In genomic region chr2:227234432-227234831, GRCh38 we compare ENCODE assay signal across 30 cellular contexts.
"Had no signal": no experiment of that assay in that cellular context is flagged by ENCODE, and none has a peak within 500 bp of the region (broad histone marks: within the 10 kb centered on the region; RNA-seq: fewer than 3 reads in every experiment).

No MANE protein-coding gene starts in this region.

- H2AFZ ChIP-seq: neural progenitor cell, parathyroid adenoma had no signal

- H3K4me1 ChIP-seq: left lung, parathyroid adenoma, right atrium auricular region, right lobe of liver, testis, transverse colon, vagina had no signal

- H3K36me3 ChIP-seq: left lung, lower lobe of right lung, neural progenitor cell, neutrophil, right atrium auricular region, right lobe of liver, thyroid gland, transverse colon, upper lobe of left lung, vagina had no signal

- DNase-seq: hypothalamus; immature natural killer cell; kidney; left colon; left lung; lower lobe of right lung; mammary epithelial cell; mesenchymal stem cell; naive B cell; natural killer cell; nephron progenitor cell; occipital lobe; right lobe of liver; stimulated activated CD4-positive, alpha-beta T cell treated with anti-CD3 and anti-CD28 coated beads, Interleukin-12 subunit alpha, Interleukin-12 subunit beta, amount 100 ng/mL, for 4 hours; stimulated activated CD4-positive, alpha-beta T cell treated with anti-CD3 and anti-CD28 coated beads, Interleukin-15, amount 100 ng/mL, for 24 hours; stimulated activated CD4-positive, alpha-beta T cell treated with anti-CD3 and anti-CD28 coated beads, Interleukin-2, amount 100 ng/mL, for 24 hours; stimulated activated CD4-positive, alpha-beta T cell treated with anti-CD3 and anti-CD28 coated beads, Interleukin-4, amount 100 ng/mL, for 1 hour; stimulated activated naive B cell treated with anti-CD40 and anti-IgM and Interleukin-4, amounts not matched to agents 10 μg/mL and 1 μg/mL and 100 μg/mL, for 72 hours; substantia nigra; testis; thyroid gland; transverse colon; upper lobe of left lung had no signal

- H3K9ac ChIP-seq: neural progenitor cell, parathyroid adenoma had no signal

- H3K4me2 ChIP-seq: neural progenitor cell had no signal

- FAIRE-seq: islet of Langerhans, kidney had no signal

- ATAC-seq: left colon; left lung; lower lobe of right lung; natural killer cell; right lobe of liver; stimulated activated naive B cell treated with anti-CD40 and anti-IgM and Interleukin-4, amounts not matched to agents 10 μg/mL and 1 μg/mL and 100 μg/mL, for 72 hours had no signal

- H3K27ac ChIP-seq: left lung, lower lobe of right lung, neural progenitor cell, neutrophil, parathyroid adenoma, right atrium auricular region, right lobe of liver, skin epidermis, testis, thyroid gland, transverse colon, upper lobe of left lung, vagina had no signal

- H3K9me3 ChIP-seq: left lung, lower lobe of right lung, neutrophil, right atrium auricular region, right lobe of liver, testis, thyroid gland, transverse colon, upper lobe of left lung, vagina had no signal

- H3K27me3 ChIP-seq: left lung, neural progenitor cell, neutrophil, right atrium auricular region, right lobe of liver, testis, thyroid gland, transverse colon, upper lobe of left lung, vagina had no signal

- H3K79me2 ChIP-seq: parathyroid adenoma had no signal

- H3K4me3 ChIP-seq: left lung, lower lobe of right lung, neural progenitor cell, right atrium auricular region, right lobe of liver, skin epidermis, testis, thyroid gland, transverse colon, upper lobe of left lung, vagina had no signal
